In the genomic region with DNA sequence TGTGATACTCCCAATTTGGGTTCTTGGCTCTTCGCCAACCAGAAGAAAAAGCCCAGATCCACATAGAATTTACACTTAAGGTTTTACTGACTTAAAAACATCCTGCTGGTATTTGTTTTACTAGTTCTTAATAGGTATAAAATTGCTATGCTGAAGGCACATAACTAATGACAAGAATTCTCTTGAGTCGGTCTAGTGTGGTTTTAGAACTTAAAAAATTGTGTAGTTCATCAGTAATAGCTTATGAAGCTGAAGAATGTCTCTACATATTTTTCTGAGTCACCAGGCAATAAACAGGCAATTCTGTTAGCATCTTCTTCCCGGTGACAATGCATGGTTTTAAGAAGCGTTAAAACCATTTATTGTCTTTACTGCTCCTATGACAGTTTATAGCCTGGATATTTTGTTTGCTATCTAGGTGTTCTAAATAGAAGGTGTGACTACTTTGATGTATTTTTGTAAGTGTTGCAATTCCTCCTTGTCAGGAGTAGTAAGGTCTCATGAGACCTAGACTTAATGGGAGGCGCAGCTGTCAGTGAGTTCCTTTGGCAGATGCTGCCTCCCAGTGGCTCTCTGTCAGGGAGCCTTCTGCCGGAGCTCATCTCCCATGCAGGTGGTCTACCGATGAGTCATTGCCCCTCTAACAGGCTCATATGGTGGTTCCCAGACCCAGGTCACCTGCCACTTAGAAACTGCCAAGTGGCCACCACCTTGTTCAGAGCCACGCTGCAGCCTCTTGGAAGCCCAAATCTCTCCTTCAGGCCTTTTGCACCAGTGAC, we compare ENCODE assay signal across 8 cellular contexts.
DNase-seq lines count a peak whose midpoint lies in the region; ATAC-seq, FAIRE-seq and TF ChIP-seq lines count a peak whose summit lies in the region.

No MANE protein-coding gene starts in this region.

- TF ChIP-seq CTCF in cardiac muscle cell (IDR thresholded peaks at IDR 0.05; ENCODE audit: low read depth, low read length): peak; percentile 34

- H3K4me1 ChIP-seq in NT2/D1 (ENCODE audit: insufficient read depth, insufficient read length) (no peaks in the 10 kb centered on the region), cardiac muscle cell (ENCODE audit: low read depth) (no peaks in the 10 kb centered on the region)

- H3K27ac ChIP-seq in cardiac muscle cell: no peak overlapping the region

- H3K9me3 ChIP-seq in NT2/D1 (ENCODE audit: insufficient read depth, low read length) (no peaks in the 10 kb centered on the region), cardiac muscle cell (ENCODE audit: low read depth) (no peaks in the 10 kb centered on the region)

- ATAC-seq in Right ventricle myocardium inferior: peak; percentile 63
- no peak for ATAC-seq in HG03442 (IDR thresholded peaks at IDR 0.05; ENCODE audit: unreplicated experiment)

- DNase-seq in Right ventricle myocardium inferior (ENCODE audit: missing footprints) (no peak), cardiac septum (ENCODE audit: low spot score) (no peak), NT2/D1 (ENCODE audit: low read depth, low spot score) (peak; percentile 42), cardiac muscle cell (ENCODE audit: low read depth in 1 of 2, low spot score in 1 of 2) (peak in 1 of 2 donors; percentile 40), urothelium cell line (ENCODE audit: low spot score) (peak; percentile 21), amniotic stem cell (lab: John Stamatoyannopoulos, UW) (no peak), NCI-H128 (lab: John Stamatoyannopoulos, UW; ENCODE audit: unreplicated experiment) (no peak)

- intact Hi-C loops in Right ventricle myocardium inferior (cut with DNase I) (loop anchor here (10.0 kb wide), 1 partner anchor 335 kb away; no protein-coding TSS in a partner anchor), cardiac septum (cut with DNase I) (no loop called here)

- H3K4me3 ChIP-seq in NT2/D1 (ENCODE audit: insufficient read length, low read depth) (no peak overlapping the region), cardiac muscle cell (no peak overlapping the region)

- no peak overlapping the region for H3K9ac ChIP-seq in NT2/D1 (ENCODE audit: insufficient read length, low read depth)

- H3K27me3 ChIP-seq in NT2/D1 (ENCODE audit: insufficient read depth, insufficient read length) (no peaks in the 10 kb centered on the region), cardiac muscle cell (no peaks in the 10 kb centered on the region)

- no peak for FAIRE-seq in urothelium cell line (lab: Jason Lieb, UNC)

- H3K36me3 ChIP-seq in NT2/D1 (ENCODE audit: insufficient read depth, insufficient read length, low read length) (no peaks in the 10 kb centered on the region), cardiac muscle cell (no peaks in the 10 kb centered on the region)

Comparison
In these comparisons a context has a peak if more than half of its experiments do, and no peak if none do; other contexts are left out.
1. DNase-seq: peak in NT2/D1 (single experiment) and urothelium cell line (single experiment); none in Right ventricle myocardium inferior (single experiment), cardiac septum (single experiment), amniotic stem cell (single experiment) and NCI-H128 (single experiment).